ENCODE assay signal across 26 cellular contexts in the genomic region with DNA sequence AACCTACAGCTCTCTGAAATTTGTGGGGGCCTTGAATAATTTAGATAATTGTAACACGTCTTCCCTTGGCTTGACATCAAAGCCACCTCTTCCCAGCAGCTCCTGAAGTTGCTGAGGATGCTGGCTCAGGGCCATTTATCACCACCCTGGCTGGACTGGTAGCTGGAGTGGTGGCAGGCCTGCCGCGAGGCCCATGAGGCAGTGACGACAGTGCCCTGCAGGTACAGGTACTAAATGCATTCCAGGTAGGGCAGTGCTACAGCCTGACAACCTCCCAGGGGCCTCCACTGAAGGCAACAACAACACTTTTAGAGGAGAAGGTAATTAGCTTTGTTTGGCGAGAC.
"Had no signal": no experiment of that assay in that cellular context is flagged by ENCODE, and none has a peak within 500 bp of the region (broad histone marks: within the 10 kb centered on the region; RNA-seq: fewer than 3 reads in every experiment).

No MANE protein-coding gene starts in this region.

- H3K4me3 Mint-ChIP-seq: activated B cell treated with CpG ODN at 0.5 μM for 24 hours; activated CD4-positive, alpha-beta T cell treated with anti-CD3 and anti-CD28 coated beads for 36 hours; activated naive CD8-positive, alpha-beta T cell; activated T-cell treated with anti-CD3 and anti-CD28 coated beads, Interleukin-2, amount 50 U/mL, for 4 hours; memory B cell; nephron; stimulated activated effector memory CD8-positive, alpha-beta T cell treated with anti-CD3 and anti-CD28 coated beads, Interleukin-12 subunit alpha, Interleukin-12 subunit beta, amount 100 ng/mL, for 72 hours had no signal

- H3K36me3 Mint-ChIP-seq: activated naive CD8-positive, alpha-beta T cell; stimulated activated effector memory CD8-positive, alpha-beta T cell treated with anti-CD3 and anti-CD28 coated beads, Interleukin-12 subunit alpha, Interleukin-12 subunit beta, amount 100 ng/mL, for 72 hours had no signal

- H3K4me1 Mint-ChIP-seq: activated B cell treated with CpG ODN at 0.5 μM for 24 hours; activated CD4-positive, alpha-beta T cell treated with anti-CD3 and anti-CD28 coated beads for 36 hours; nephron; stimulated activated effector memory CD8-positive, alpha-beta T cell treated with anti-CD3 and anti-CD28 coated beads, Interleukin-12 subunit alpha, Interleukin-12 subunit beta, amount 100 ng/mL, for 72 hours had no signal

- H3K27ac ChIP-seq: ascending aorta, brain microvascular endothelial cell, thoracic aorta, upper lobe of right lung had no signal

- H3K9me3 ChIP-seq: adrenal gland, ascending aorta, right lobe of liver, thoracic aorta, upper lobe of right lung had no signal

- ATAC-seq: activated CD4-positive, alpha-beta T cell treated with anti-CD3 and anti-CD28 coated beads for 36 hours; activated T-cell treated with anti-CD3 and anti-CD28 coated beads, Interleukin-2, amount 50 U/mL, for 4 hours; stimulated activated effector memory CD8-positive, alpha-beta T cell treated with anti-CD3 and anti-CD28 coated beads, Interleukin-12 subunit alpha, Interleukin-12 subunit beta, amount 100 ng/mL, for 72 hours had no signal

- H3K4me1 ChIP-seq: parathyroid adenoma, right lobe of liver, upper lobe of right lung had no signal

- DNase-seq: activated B cell treated with CpG ODN at 0.5 μM for 24 hours; activated CD4-positive, alpha-beta T cell treated with anti-CD3 and anti-CD28 coated beads for 36 hours; activated CD4-positive, alpha-beta T cell treated with anti-CD3 and anti-CD28 coated beads, Interleukin-2, amount 50 U/mL, for 48 hours; activated CD8-positive, alpha-beta memory T cell treated with anti-CD3 and anti-CD28 coated beads, Interleukin-2, amount 50 U/mL, for 48 hours; activated naive CD4-positive, alpha-beta T cell; activated T-cell treated with anti-CD3 and anti-CD28 coated beads, Interleukin-2, amount 50 U/mL, for 4 hours; adrenal gland; brain microvascular endothelial cell; central memory CD4-positive, alpha-beta T cell; effector memory CD4-positive, alpha-beta T cell; foreskin melanocyte; glutamatergic neuron; left cardiac atrium; right lobe of liver; stimulated activated CD4-positive, alpha-beta T cell treated with anti-CD3 and anti-CD28 coated beads, Interleukin-2, amount 100 ng/mL, for 24 hours; T1000; upper lobe of right lung had no signal

- H3K9ac ChIP-seq: parathyroid adenoma had no signal

- H3K36me3 ChIP-seq: adrenal gland, ascending aorta, brain microvascular endothelial cell, right lobe of liver, thoracic aorta, upper lobe of right lung had no signal

- H3K4me3 ChIP-seq: adrenal gland, ascending aorta, right lobe of liver, skin epidermis, thoracic aorta, upper lobe of right lung had no signal

- H3K27me3 Mint-ChIP-seq: activated B cell treated with CpG ODN at 0.5 μM for 24 hours; activated CD4-positive, alpha-beta T cell treated with anti-CD3 and anti-CD28 coated beads for 36 hours; activated naive CD8-positive, alpha-beta T cell had no signal

- H3K27me3 ChIP-seq: adrenal gland, ascending aorta, brain microvascular endothelial cell, right lobe of liver, upper lobe of right lung had no signal

- H3K27ac Mint-ChIP-seq: activated B cell treated with CpG ODN at 0.5 μM for 24 hours; activated CD4-positive, alpha-beta T cell treated with anti-CD3 and anti-CD28 coated beads for 36 hours; activated naive CD8-positive, alpha-beta T cell; activated T-helper 2 cell treated with anti-CD3 and anti-CD28 coated beads, Interferon-gamma antibody, Interleukin-2, Interleukin-4, amounts not matched to agents 10 μg/mL and 5 μg/mL and 100 μg/mL, durations not matched to agents 14 hours and 24 hours and 36 hours; memory B cell; nephron; stimulated activated effector memory CD8-positive, alpha-beta T cell treated with anti-CD3 and anti-CD28 coated beads, Interleukin-12 subunit alpha, Interleukin-12 subunit beta, amount 100 ng/mL, for 72 hours had no signal
